Comparison of ENCODE assay signal across 2 cellular contexts in genomic region chrX:66634272-66634671, GRCh38.
TF ChIP-seq lines count a peak whose summit lies in the region.

No MANE protein-coding gene starts in this region.

TF ChIP-seq in A549, 52 proteins besides CTCF, POLR2A, EP300 and RAD21:
- no peak for TF ChIP-seq ZSCAN20 (CRISPR knock-in tag; IDR thresholded peaks at IDR 0.05)
- TF ChIP-seq BCL3 (IDR thresholded peaks at IDR 0.05) = no peak
- no peak for TF ChIP-seq PHF8 (IDR thresholded peaks at IDR 0.05; ENCODE audit: borderline replicate concordance, low read depth)
- no peak for TF ChIP-seq ZFP36 (IDR thresholded peaks at IDR 0.05; ENCODE audit: borderline replicate concordance, partially characterized antibody)
- TF ChIP-seq, protein P1, sequence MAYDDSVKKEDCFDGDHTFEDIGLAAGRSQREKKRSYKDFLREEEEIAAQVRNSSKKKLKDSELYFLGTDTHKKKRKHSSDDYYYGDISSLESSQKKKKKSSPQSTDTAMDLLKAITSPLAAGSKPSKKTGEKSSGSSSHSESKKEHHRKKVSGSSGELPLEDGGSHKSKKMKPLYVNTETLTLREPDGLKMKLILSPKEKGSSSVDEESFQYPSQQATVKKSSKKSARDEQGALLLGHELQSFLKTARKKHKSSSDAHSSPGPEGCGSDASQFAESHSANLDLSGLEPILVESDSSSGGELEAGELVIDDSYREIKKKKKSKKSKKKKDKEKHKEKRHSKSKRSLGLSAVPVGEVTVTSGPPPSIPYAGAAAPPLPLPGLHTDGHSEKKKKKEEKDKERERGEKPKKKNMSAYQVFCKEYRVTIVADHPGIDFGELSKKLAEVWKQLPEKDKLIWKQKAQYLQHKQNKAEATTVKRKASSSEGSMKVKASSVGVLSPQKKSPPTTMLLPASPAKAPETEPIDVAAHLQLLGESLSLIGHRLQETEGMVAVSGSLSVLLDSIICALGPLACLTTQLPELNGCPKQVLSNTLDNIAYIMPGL (CRISPR knock-in tag; IDR thresholded peaks at IDR 0.05; ENCODE audit: borderline replicate concordance) = no peak
- TF ChIP-seq RNF2 (IDR thresholded peaks at IDR 0.05; ENCODE audit: borderline replicate concordance, low read depth) = no peak
- TF ChIP-seq HOXA7 (CRISPR knock-in tag; IDR thresholded peaks at IDR 0.05) = no peak
- TF ChIP-seq CEBPB (IDR thresholded peaks at IDR 0.05) = no peak
- TF ChIP-seq, protein P2, sequence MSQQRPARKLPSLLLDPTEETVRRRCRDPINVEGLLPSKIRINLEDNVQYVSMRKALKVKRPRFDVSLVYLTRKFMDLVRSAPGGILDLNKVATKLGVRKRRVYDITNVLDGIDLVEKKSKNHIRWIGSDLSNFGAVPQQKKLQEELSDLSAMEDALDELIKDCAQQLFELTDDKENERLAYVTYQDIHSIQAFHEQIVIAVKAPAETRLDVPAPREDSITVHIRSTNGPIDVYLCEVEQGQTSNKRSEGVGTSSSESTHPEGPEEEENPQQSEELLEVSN (IDR thresholded peaks at IDR 0.05; ENCODE audit: borderline replicate concordance, low read depth) = no peak
- no peak for TF ChIP-seq HOXB5 (CRISPR knock-in tag; IDR thresholded peaks at IDR 0.05)
- no peak for TF ChIP-seq MAZ (IDR thresholded peaks at IDR 0.05; ENCODE audit: borderline replicate concordance, low read depth, low read length)
- TF ChIP-seq NFE2L2 (conservative IDR thresholded peaks at IDR 0.05; ENCODE audit: low read length) = no peak
- no peak for TF ChIP-seq GATA3 (IDR thresholded peaks at IDR 0.05; ENCODE audit: borderline replicate concordance)
- no peak for TF ChIP-seq FOSB (CRISPR knock-in tag; IDR thresholded peaks at IDR 0.05)
- TF ChIP-seq RFX5 (IDR thresholded peaks at IDR 0.05) = no peak
- no peak for TF ChIP-seq ELK1 (IDR thresholded peaks at IDR 0.05; ENCODE audit: low read depth, low read length)
- no peak for TF ChIP-seq CBX2 (IDR thresholded peaks at IDR 0.05; ENCODE audit: borderline replicate concordance, low read depth)

TF ChIP-seq in IMR-90, 13 proteins besides CTCF, POLR2A, EP300 and RAD21:
- TF ChIP-seq FOS (IDR thresholded peaks at IDR 0.05; ENCODE audit: low read depth, low read length) (no peak), CHD1 (IDR thresholded peaks at IDR 0.05; ENCODE audit: low read depth, low read length) (no peak), BHLHE40 (IDR thresholded peaks at IDR 0.05; ENCODE audit: low read depth, low read length) (no peak), CEBPB (IDR thresholded peaks at IDR 0.05; ENCODE audit: low read depth, low read length) (no peak), MAFK (IDR thresholded peaks at IDR 0.05; ENCODE audit: low read depth, low read length) (no peak), MAZ (IDR thresholded peaks at IDR 0.05; ENCODE audit: borderline replicate concordance, low read depth, low read length) (no peak), ELK1 (IDR thresholded peaks at IDR 0.05; ENCODE audit: borderline replicate concordance, low read depth, low read length) (no peak), RFX5 (IDR thresholded peaks at IDR 0.05; ENCODE audit: low read depth, low read length) (no peak), MXI1 (IDR thresholded peaks at IDR 0.05; ENCODE audit: borderline replicate concordance, low read depth, low read length) (no peak), SMC3 (IDR thresholded peaks at IDR 0.05; ENCODE audit: low read depth, low read length) (no peak), NFE2L2 (IDR thresholded peaks at IDR 0.05; ENCODE audit: low read depth, low read length) (no peak), RCOR1 (IDR thresholded peaks at IDR 0.05; ENCODE audit: insufficient replicate concordance, low read length) (no peak)
- TF ChIP-seq, protein P3, sequence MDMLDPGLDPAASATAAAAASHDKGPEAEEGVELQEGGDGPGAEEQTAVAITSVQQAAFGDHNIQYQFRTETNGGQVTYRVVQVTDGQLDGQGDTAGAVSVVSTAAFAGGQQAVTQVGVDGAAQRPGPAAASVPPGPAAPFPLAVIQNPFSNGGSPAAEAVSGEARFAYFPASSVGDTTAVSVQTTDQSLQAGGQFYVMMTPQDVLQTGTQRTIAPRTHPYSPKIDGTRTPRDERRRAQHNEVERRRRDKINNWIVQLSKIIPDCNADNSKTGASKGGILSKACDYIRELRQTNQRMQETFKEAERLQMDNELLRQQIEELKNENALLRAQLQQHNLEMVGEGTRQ (IDR thresholded peaks at IDR 0.05; ENCODE audit: low read depth, low read length) = no peak
TF ChIP-seq in IMR-90: peak in this region for 0.
